In genomic region chr10:136465-136762, GRCh38 we compare ENCODE assay signal across 9 cellular contexts. TPM values are rescaled to one million over a fixed set of nuclear protein-coding genes. Genes with fewer than 3 reads are reported as not detected.
DNase-seq lines count a peak whose midpoint lies in the region; ATAC-seq, FAIRE-seq and TF ChIP-seq lines count a peak whose summit lies in the region.
"Had no signal": no experiment of that assay in that cellular context is flagged by ENCODE, and none has a peak within 500 bp of the region (broad histone marks: within the 10 kb centered on the region; RNA-seq: fewer than 3 reads in every experiment).

No MANE protein-coding gene starts in this region.

- peaks cover 19% of the 10 kb centered on the region for H4K20me1 ChIP-seq in OCI-LY3 (ENCODE audit: insufficient read depth, low read length)

- no peak for TF ChIP-seq POLR2A in ovary (IDR thresholded peaks at IDR 0.05)

- H3K36me3 ChIP-seq in OCI-LY3 (replicated peaks; ENCODE audit: low read depth, low read length) (no peaks in the 10 kb centered on the region), esophagus (ENCODE audit: control insufficient read depth in 2 of 2, insufficient read depth in 2 of 2, low read length in 1 of 2) (no peaks in the 10 kb centered on the region), ovary (no peaks in the 10 kb centered on the region)

- H3K9me3 ChIP-seq in OCI-LY3 (ENCODE audit: insufficient read depth, low read length) (no peaks in the 10 kb centered on the region), esophagus (ENCODE audit: control insufficient read depth in 2 of 2, insufficient read depth in 1 of 2, low read depth in 1 of 2, low read length in 1 of 2) (no peaks in the 10 kb centered on the region), ovary (no peaks in the 10 kb centered on the region)

- DNase-seq in ovary (no peak), ecto neural progenitor cell (ENCODE audit: low spot score) (no peak), D721Med (ENCODE audit: insufficient read length, low spot score) (no peak)

- TF ChIP-seq EP300 in ovary (IDR thresholded peaks at IDR 0.05), result no peak

- peak overlapping the region; percentile 90 for H3K4me2 ChIP-seq in OCI-LY3 (ENCODE audit: low read length)

- H3K4me1 ChIP-seq in OCI-LY3 (ENCODE audit: low read length), result peaks cover 17% of the 10 kb centered on the region
- H3K4me1 ChIP-seq in esophagus (ENCODE audit: control insufficient read depth in 2 of 2, insufficient read depth in 2 of 2, low read length in 1 of 2), result peaks cover 4 to 7% of the 10 kb centered on the region in 2 donors
- H3K4me1 ChIP-seq in ovary (ENCODE audit: insufficient read depth), result peaks cover 12% of the 10 kb centered on the region

- no peak for FAIRE-seq in D721Med (lab: Jason Lieb, UNC)
- FAIRE-seq: islet of Langerhans had no signal

- H3K27ac ChIP-seq in 22Rv1 (peak overlapping the region; percentile 83), OCI-LY3 (ENCODE audit: low read length) (peak overlapping the region; percentile 48; the same call in 1 of the 2 replicates), esophagus (ENCODE audit: low read depth in 2 of 2, low read length in 1 of 2) (peak overlapping the region; percentile 95 to 98), ovary (peak overlapping the region; percentile 99 to 100)

- peak overlapping the region; percentile 80 for H3K9ac ChIP-seq in OCI-LY3 (ENCODE audit: low read length)

- peaks cover 63% of the 10 kb centered on the region for H3K79me2 ChIP-seq in OCI-LY3 (ENCODE audit: low read length)

- H3K27me3 ChIP-seq in OCI-LY3 (ENCODE audit: low read depth, low read length) (no peaks in the 10 kb centered on the region; the same call in 1 of the 2 replicates), esophagus (ENCODE audit: control insufficient read depth in 1 of 2, insufficient read depth in 2 of 2, low read length in 2 of 2) (no peaks in the 10 kb centered on the region), ovary (no peaks in the 10 kb centered on the region)

- ATAC-seq in GM21367 (IDR thresholded peaks at IDR 0.05; ENCODE audit: unreplicated experiment), result peak; percentile 16
- ATAC-seq in GM18868 (IDR thresholded peaks at IDR 0.05; ENCODE audit: unreplicated experiment), result no peak

- intact Hi-C loops in ovary (cut with DNase I), result no loop called here

- 0 out of 2 replicates have a peak overlapping the region, but pooled peaks have one; percentile 15 for H2AFZ ChIP-seq in OCI-LY3 (ENCODE audit: low read depth, low read length)

- H3K4me3 ChIP-seq in OCI-LY3 (ENCODE audit: low read length) (peak overlapping the region; percentile 95), esophagus (ENCODE audit: low read depth in 1 of 2, low read length in 2 of 2) (peak overlapping the region; percentile 79 to 96), ovary (peak overlapping the region; percentile 58)

- WGBS in esophagus, 2 donors, result 9% methylated on average over 10 of the region's 10 CpGs
- WGBS in ovary, 3 donors, result 10 to 13% (median 12%) methylated on average over 10 of the region's 10 CpGs

- TF ChIP-seq CTCF in 22Rv1 (IDR thresholded peaks at IDR 0.05), result no peak
- no peak for TF ChIP-seq CTCF in OCI-LY3 (IDR thresholded peaks at IDR 0.05; ENCODE audit: low read depth, low read length)
- no peak for TF ChIP-seq CTCF in ovary (IDR thresholded peaks at IDR 0.05)
- TF ChIP-seq CTCF in D721Med (IDR thresholded peaks at IDR 0.05; ENCODE audit: insufficient read depth, missing control alignments), result no peak

RNA-seq across cellular contexts. Expression of gene ZMYND11, which starts 1.2 kb away (rescaled TPM):
- polyA plus RNA-seq in esophagus, result 10 to 100 TPM; 14.2 to 20.7 TPM
- 10 to 100 TPM; 48.4 to 93.6 (median 83.5) TPM for total RNA-seq in ovary
- polyA plus RNA-seq in ovary, result 10 to 100 TPM; 50.7 to 92.4 TPM

Comparison
In these comparisons a context has a peak if more than half of its experiments do, and no peak if none do; other contexts are left out.
1. H3K27ac ChIP-seq: peak in every context shown above with its lines; median percentile 100 in ovary; 96 in esophagus; 83 in 22Rv1; 48 in OCI-LY3.